Comparison of ENCODE assay signal across 13 cellular contexts in the genomic region with DNA sequence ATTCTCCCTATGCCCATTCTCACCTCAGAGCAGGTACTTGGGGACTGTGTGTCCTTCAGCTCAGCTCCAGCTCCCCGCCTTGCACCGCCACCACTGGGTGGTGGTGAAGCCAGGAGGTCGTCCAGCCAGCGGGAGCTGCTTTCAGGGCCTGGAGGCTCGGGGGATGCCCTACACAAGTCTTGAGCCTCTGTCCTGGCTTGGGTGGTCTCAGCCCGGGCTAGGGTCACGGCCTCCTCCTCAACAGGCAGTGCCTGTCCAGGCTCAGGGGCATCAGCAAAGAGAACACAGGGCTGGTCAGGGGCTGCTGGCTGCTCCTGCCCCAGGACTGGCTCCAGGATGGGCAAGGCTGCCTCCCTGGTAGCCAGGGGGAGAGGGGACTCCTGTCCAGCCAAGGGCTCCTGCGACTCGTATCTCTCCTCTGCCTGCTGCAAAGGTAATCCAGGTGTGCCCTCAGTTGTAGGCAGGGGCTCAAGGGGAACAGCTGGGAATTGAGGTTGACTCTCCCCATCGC. TPM values are rescaled to one million over a fixed set of nuclear protein-coding genes. Genes with fewer than 3 reads are reported as not detected.
DNase-seq lines count a peak whose midpoint lies in the region; ATAC-seq and TF ChIP-seq lines count a peak whose summit lies in the region.
"Had no signal": no experiment of that assay in that cellular context is flagged by ENCODE, and none has a peak within 500 bp of the region (broad histone marks: within the 10 kb centered on the region; RNA-seq: fewer than 3 reads in every experiment).

No MANE protein-coding gene starts in this region.

- H3K36me3 Mint-ChIP-seq in natural killer cell treated with Interleukin-12 subunit alpha and Interleukin-12 subunit beta and Interleukin-15 and Interleukin-18, amount 100 ng/mL, for 72 hours: no peaks in the 10 kb centered on the region
- peaks cover 4% of the 10 kb centered on the region for H3K36me3 Mint-ChIP-seq in activated T-helper 2 cell treated with anti-CD3 and anti-CD28 coated beads, Interferon-gamma antibody, Interleukin-2, Interleukin-4, amounts not matched to agents 10 μg/mL and 5 μg/mL and 100 μg/mL, durations not matched to agents 14 hours and 24 hours and 36 hours (ENCODE audit: low read depth)

- H3K27ac Mint-ChIP-seq in natural killer cell treated with Interleukin-12 subunit alpha and Interleukin-12 subunit beta and Interleukin-15 and Interleukin-18, amount 100 ng/mL, for 72 hours: no peak overlapping the region
- H3K27ac Mint-ChIP-seq in activated T-helper 2 cell treated with anti-CD3 and anti-CD28 coated beads, Interferon-gamma antibody, Interleukin-2, Interleukin-4, amounts not matched to agents 10 μg/mL and 5 μg/mL and 100 μg/mL, durations not matched to agents 14 hours and 24 hours and 36 hours: no peak overlapping the region
- H3K27ac Mint-ChIP-seq: activated B cell treated with CpG ODN at 0.5 μM for 24 hours had no signal

- H3K9me3 Mint-ChIP-seq in natural killer cell treated with Interleukin-12 subunit alpha and Interleukin-12 subunit beta and Interleukin-15 and Interleukin-18, amount 100 ng/mL, for 72 hours: no peaks in the 10 kb centered on the region
- no peaks in the 10 kb centered on the region for H3K9me3 Mint-ChIP-seq in activated T-helper 2 cell treated with anti-CD3 and anti-CD28 coated beads, Interferon-gamma antibody, Interleukin-2, Interleukin-4, amounts not matched to agents 10 μg/mL and 5 μg/mL and 100 μg/mL, durations not matched to agents 14 hours and 24 hours and 36 hours
- H3K9me3 Mint-ChIP-seq: activated B cell treated with CpG ODN at 0.5 μM for 24 hours had no signal

- ATAC-seq in lower lobe of right lung (no peak), thoracic aorta (ENCODE audit: insufficient number of reproducible peaks, low FRiP score, low read depth) (no peak)
- ATAC-seq in natural killer cell treated with Interleukin-12 subunit alpha and Interleukin-12 subunit beta and Interleukin-15 and Interleukin-18, amount 100 ng/mL, for 72 hours: no peak
- ATAC-seq: esophagus mucosa had no signal

- H3K4me1 Mint-ChIP-seq in natural killer cell treated with Interleukin-12 subunit alpha and Interleukin-12 subunit beta and Interleukin-15 and Interleukin-18, amount 100 ng/mL, for 72 hours (ENCODE audit: low read depth in 2 of 2): peaks cover 0 to 7% of the 10 kb centered on the region in 2 donors
- peaks cover 3% of the 10 kb centered on the region for H3K4me1 Mint-ChIP-seq in activated T-helper 2 cell treated with anti-CD3 and anti-CD28 coated beads, Interferon-gamma antibody, Interleukin-2, Interleukin-4, amounts not matched to agents 10 μg/mL and 5 μg/mL and 100 μg/mL, durations not matched to agents 14 hours and 24 hours and 36 hours (ENCODE audit: low read depth)

- H3K36me3 ChIP-seq in ascending aorta: peaks cover 63 to 83% of the 10 kb centered on the region in 2 donors
- H3K36me3 ChIP-seq in lower lobe of right lung: peaks cover 82% of the 10 kb centered on the region
- H3K36me3 ChIP-seq in thoracic aorta: peaks cover 65% of the 10 kb centered on the region

- intact Hi-C loops in ascending aorta (cut with DNase I) (no loop called here), lower lobe of right lung (cut with DNase I) (no loop called here)
- intact Hi-C loops in activated T-helper 2 cell treated with anti-CD3 and anti-CD28 coated beads, Interferon-gamma antibody, Interleukin-2, Interleukin-4, amounts not matched to agents 10 μg/mL and 5 μg/mL and 100 μg/mL, durations not matched to agents 14 hours and 24 hours and 36 hours (cut with micrococcal nuclease): no loop called here

- no peak overlapping the region for H3K4me3 Mint-ChIP-seq in natural killer cell treated with Interleukin-12 subunit alpha and Interleukin-12 subunit beta and Interleukin-15 and Interleukin-18, amount 100 ng/mL, for 72 hours
- H3K4me3 Mint-ChIP-seq in activated T-helper 2 cell treated with anti-CD3 and anti-CD28 coated beads, Interferon-gamma antibody, Interleukin-2, Interleukin-4, amounts not matched to agents 10 μg/mL and 5 μg/mL and 100 μg/mL, durations not matched to agents 14 hours and 24 hours and 36 hours (ENCODE audit: low read depth): no peak overlapping the region
- H3K4me3 Mint-ChIP-seq: activated B cell treated with CpG ODN at 0.5 μM for 24 hours had no signal

- H3K9me3 ChIP-seq in ascending aorta: no peaks in the 10 kb centered on the region
- no peaks in the 10 kb centered on the region for H3K9me3 ChIP-seq in lower lobe of right lung
- H3K9me3 ChIP-seq in thoracic aorta: no peaks in the 10 kb centered on the region

- no peaks in the 10 kb centered on the region for H3K27me3 ChIP-seq in ascending aorta
- H3K27me3 ChIP-seq in lower lobe of right lung (ENCODE audit: low read depth): no peaks in the 10 kb centered on the region
- no peaks in the 10 kb centered on the region for H3K27me3 ChIP-seq in thoracic aorta (replicated peaks; ENCODE audit: insufficient read depth)

- peak overlapping the region; percentile 75 to 95 for H3K27ac ChIP-seq in ascending aorta
- H3K27ac ChIP-seq in lower lobe of right lung: peak overlapping the region; percentile 84
- peak overlapping the region; percentile 16 to 84 for H3K27ac ChIP-seq in thoracic aorta

- DNase-seq in DMS53 (lab: John Stamatoyannopoulos, UW) (peak; percentile 21), DMS53 treated with DMSO at 0.1 percent for 48 hours (lab: John Stamatoyannopoulos, UW; ENCODE audit: unreplicated experiment) (no peak), ascending aorta (ENCODE audit: low spot score in 2 of 2) (no peak), lower lobe of right lung (no peak), thoracic aorta (ENCODE audit: low spot score) (no peak), hypothalamus (lab: John Stamatoyannopoulos, UW) (no peak)
- no peak for DNase-seq in natural killer cell treated with Interleukin-12 subunit alpha and Interleukin-12 subunit beta and Interleukin-15 and Interleukin-18, amount 100 ng/mL, for 72 hours (ENCODE audit: low spot score)
- DNase-seq in activated T-helper 2 cell treated with anti-CD3 and anti-CD28 coated beads, Interferon-gamma antibody, Interleukin-2, Interleukin-4, amounts not matched to agents 10 μg/mL and 5 μg/mL and 100 μg/mL, durations not matched to agents 14 hours and 24 hours and 36 hours (ENCODE audit: low spot score): no peak
- DNase-seq: activated B cell treated with CpG ODN at 0.5 μM for 24 hours; activated naive CD4-positive, alpha-beta T cell treated with anti-CD3 and anti-CD28 coated beads, Interleukin-2, amount 50 U/mL, for 16 hours; NCI-H187; OCI-M1 had no signal

- H3K4me3 ChIP-seq in ascending aorta: peak overlapping the region in 1 of 2 donors; percentile 72
- no peak overlapping the region for H3K4me3 ChIP-seq in lower lobe of right lung
- H3K4me3 ChIP-seq in thoracic aorta: no peak overlapping the region

- peaks cover 14 to 35% of the 10 kb centered on the region in 2 donors for H3K4me1 ChIP-seq in ascending aorta
- peaks cover 84% of the 10 kb centered on the region for H3K4me1 ChIP-seq in lower lobe of right lung
- H3K4me1 ChIP-seq in thoracic aorta (ENCODE audit: control insufficient read depth in 1 of 2, low read depth in 2 of 2): peaks cover 24 to 76% of the 10 kb centered on the region in 2 donors

- no peak for TF ChIP-seq CTCF in ascending aorta (IDR thresholded peaks at IDR 0.05)
- no peak for TF ChIP-seq CTCF in lower lobe of right lung (IDR thresholded peaks at IDR 0.05)
- TF ChIP-seq CTCF in thoracic aorta (IDR thresholded peaks at IDR 0.05): no peak

- no peaks in the 10 kb centered on the region for H3K27me3 Mint-ChIP-seq in natural killer cell treated with Interleukin-12 subunit alpha and Interleukin-12 subunit beta and Interleukin-15 and Interleukin-18, amount 100 ng/mL, for 72 hours
- H3K27me3 Mint-ChIP-seq in activated T-helper 2 cell treated with anti-CD3 and anti-CD28 coated beads, Interferon-gamma antibody, Interleukin-2, Interleukin-4, amounts not matched to agents 10 μg/mL and 5 μg/mL and 100 μg/mL, durations not matched to agents 14 hours and 24 hours and 36 hours (ENCODE audit: low read depth): no peaks in the 10 kb centered on the region

RNA-seq across cellular contexts. Expression of a gene that starts 12.2 kb away (rescaled TPM):
- total RNA-seq in ascending aorta (131 TPM), lower lobe of right lung (147 TPM), thoracic aorta (100 to 1,000 TPM; 105 to 153 TPM)
- total RNA-seq in natural killer cell treated with Interleukin-12 subunit alpha and Interleukin-12 subunit beta and Interleukin-15 and Interleukin-18, amount 100 ng/mL, for 72 hours: 1 to 10 TPM; 3.0 to 3.2 TPM
- total RNA-seq in activated T-helper 2 cell treated with anti-CD3 and anti-CD28 coated beads, Interferon-gamma antibody, Interleukin-2, Interleukin-4, amounts not matched to agents 10 μg/mL and 5 μg/mL and 100 μg/mL, durations not matched to agents 14 hours and 24 hours and 36 hours: 15.6 and 16.5 TPM in 2 replicates

RNA-seq across cellular contexts. Expression of a gene that starts 23.1 kb away (rescaled TPM):
- 110 TPM for total RNA-seq in ascending aorta
- 62.2 TPM for total RNA-seq in lower lobe of right lung
- total RNA-seq in thoracic aorta: 10 to 100 TPM; 42.0 to 51.4 TPM
- 100 to 1,000 TPM; 143 to 210 TPM for total RNA-seq in natural killer cell treated with Interleukin-12 subunit alpha and Interleukin-12 subunit beta and Interleukin-15 and Interleukin-18, amount 100 ng/mL, for 72 hours
- 214 and 218 TPM in 2 replicates for total RNA-seq in activated T-helper 2 cell treated with anti-CD3 and anti-CD28 coated beads, Interferon-gamma antibody, Interleukin-2, Interleukin-4, amounts not matched to agents 10 μg/mL and 5 μg/mL and 100 μg/mL, durations not matched to agents 14 hours and 24 hours and 36 hours

RNA-seq across cellular contexts. Expression of a gene that starts 25.6 kb away (rescaled TPM):
- not detected for total RNA-seq in ascending aorta
- not detected for total RNA-seq in lower lobe of right lung
- total RNA-seq in thoracic aorta: not detected
- not detected for total RNA-seq in natural killer cell treated with Interleukin-12 subunit alpha and Interleukin-12 subunit beta and Interleukin-15 and Interleukin-18, amount 100 ng/mL, for 72 hours
- total RNA-seq in activated T-helper 2 cell treated with anti-CD3 and anti-CD28 coated beads, Interferon-gamma antibody, Interleukin-2, Interleukin-4, amounts not matched to agents 10 μg/mL and 5 μg/mL and 100 μg/mL, durations not matched to agents 14 hours and 24 hours and 36 hours: not detected in 2 replicates
- total RNA-seq: activated B cell treated with CpG ODN at 0.5 μM for 24 hours, esophagus mucosa had no signal
